ENCODE assay signal across 31 cellular contexts in the genomic region with DNA sequence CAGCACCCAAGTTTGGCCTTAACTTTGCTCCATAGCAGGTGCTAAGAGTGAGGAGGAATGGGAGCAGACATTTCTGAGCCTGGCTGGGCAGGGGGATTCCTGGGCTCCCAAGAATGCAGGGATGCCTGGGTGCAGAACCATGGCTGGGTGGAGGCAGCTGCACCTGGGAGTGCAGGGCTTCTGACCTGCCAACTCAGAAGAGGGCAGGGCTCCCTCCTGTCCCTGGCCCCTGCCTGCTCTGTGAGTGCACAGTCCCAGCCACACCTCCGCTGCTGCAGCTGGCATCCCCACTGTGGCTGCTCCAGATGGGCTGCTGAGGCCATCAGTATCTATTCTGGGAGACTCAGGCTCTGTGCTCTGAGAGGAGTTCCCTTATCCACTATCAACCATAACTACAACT.
"Had no signal": no experiment of that assay in that cellular context is flagged by ENCODE, and none has a peak within 500 bp of the region (broad histone marks: within the 10 kb centered on the region; RNA-seq: fewer than 3 reads in every experiment).

No MANE protein-coding gene starts in this region.

- H3K27ac ChIP-seq: body of pancreas, esophagus muscularis mucosa, foreskin keratinocyte, gastrocnemius medialis, WERI-Rb-1 had no signal

- H3K27ac Mint-ChIP-seq: activated B cell treated with CpG ODN at 0.5 μM for 24 hours; activated CD8-positive, alpha-beta T cell treated with anti-CD3 and anti-CD28 coated beads for 36 hours; activated naive CD8-positive, alpha-beta T cell; activated T-helper 17 cell treated with anti-CD3 and anti-CD28 coated beads, Interleukin-2, amount 50 U/mL, for 72 hours; effector memory CD8-positive, alpha-beta T cell; T-helper 17 cell; T-helper 2 cell treated with Interferon-gamma antibody and Interleukin-4, amounts not matched to agents 5 μg/mL and 100 μg/mL, for 36 hours had no signal

- DNase-seq: activated B cell treated with CpG ODN at 0.5 μM for 24 hours; activated CD4-positive, alpha-beta T cell treated with anti-CD3 and anti-CD28 coated beads for 48 hours; activated CD4-positive, alpha-beta T cell treated with anti-CD3 and anti-CD28 coated beads, Interleukin-2, amount 50 U/mL, for 1 hour; activated CD4-positive, alpha-beta T cell treated with anti-CD3 and anti-CD28 coated beads, Interleukin-2, amount 50 U/mL, for 48 hours; activated CD8-positive, alpha-beta memory T cell treated with anti-CD3 and anti-CD28 coated beads for 24 hours; activated CD8-positive, alpha-beta T cell treated with anti-CD3 and anti-CD28 coated beads for 36 hours; activated effector memory CD4-positive, alpha-beta T cell treated with Interleukin-2 at 50 U/mL for 16 hours; activated gamma-delta T cell treated with Interleukin-2 at 50 U/mL for 16 hours; activated naive CD4-positive, alpha-beta T cell treated with anti-CD3 and anti-CD28 coated beads, Interleukin-2, amount 50 U/mL, for 16 hours; activated naive CD4-positive, alpha-beta T cell treated with Interleukin-2 at 50 U/mL for 16 hours; activated T-cell treated with anti-CD3 and anti-CD28 coated beads, Interleukin-2, amount 50 U/mL, for 4 hours; amniotic stem cell; body of pancreas; caudate nucleus; cortex of kidney; dermis blood vessel endothelial cell; effector CD4-positive, alpha-beta T cell; effector memory CD8-positive, alpha-beta T cell; erythroblast; foreskin keratinocyte; gastrocnemius medialis; T-helper 1 cell; T-helper 17 cell; T1000; WERI-Rb-1 had no signal

- FAIRE-seq: colon had no signal

- ATAC-seq: activated CD4-positive, CD25-positive, alpha-beta regulatory T cell treated with anti-CD3 and anti-CD28 coated beads, Interleukin-2, amount 50 U/mL, for 24 hours; activated CD8-positive, alpha-beta T cell treated with anti-CD3 and anti-CD28 coated beads for 36 hours; activated T-cell treated with anti-CD3 and anti-CD28 coated beads, Interleukin-2, amount 50 U/mL, for 4 hours; activated T-helper 17 cell treated with anti-CD3 and anti-CD28 coated beads, Interleukin-2, amount 50 U/mL, for 72 hours; body of pancreas; effector memory CD8-positive, alpha-beta T cell; foreskin keratinocyte; gastrocnemius medialis; T-helper 17 cell had no signal

- H3K4me1 Mint-ChIP-seq: activated B cell treated with CpG ODN at 0.5 μM for 24 hours; activated T-helper 17 cell treated with anti-CD3 and anti-CD28 coated beads, Interleukin-2, amount 50 U/mL, for 72 hours; T-helper 17 cell had no signal

- H3K27me3 ChIP-seq: body of pancreas, esophagus muscularis mucosa, foreskin keratinocyte, gastrocnemius medialis had no signal

- H3K4me3 Mint-ChIP-seq: activated B cell treated with CpG ODN at 0.5 μM for 24 hours; activated CD8-positive, alpha-beta T cell treated with anti-CD3 and anti-CD28 coated beads for 36 hours; activated naive CD8-positive, alpha-beta T cell; activated T-cell treated with anti-CD3 and anti-CD28 coated beads, Interleukin-2, amount 50 U/mL, for 4 hours; activated T-helper 17 cell treated with anti-CD3 and anti-CD28 coated beads, Interleukin-2, amount 50 U/mL, for 72 hours; effector memory CD8-positive, alpha-beta T cell; T-helper 17 cell; T-helper 2 cell treated with Interferon-gamma antibody and Interleukin-4, amounts not matched to agents 5 μg/mL and 100 μg/mL, for 36 hours had no signal

- H3K9me3 ChIP-seq: body of pancreas, esophagus muscularis mucosa, gastrocnemius medialis had no signal

- H3K4me3 ChIP-seq: body of pancreas, esophagus muscularis mucosa, gastrocnemius medialis had no signal

- H3K36me3 ChIP-seq: esophagus muscularis mucosa, gastrocnemius medialis, WERI-Rb-1 had no signal

- H3K4me1 ChIP-seq: body of pancreas, esophagus muscularis mucosa, foreskin keratinocyte, gastrocnemius medialis had no signal

- H3K27me3 Mint-ChIP-seq: activated B cell treated with CpG ODN at 0.5 μM for 24 hours; activated CD8-positive, alpha-beta T cell treated with anti-CD3 and anti-CD28 coated beads for 36 hours; activated naive CD8-positive, alpha-beta T cell; activated T-helper 17 cell treated with anti-CD3 and anti-CD28 coated beads, Interleukin-2, amount 50 U/mL, for 72 hours; effector memory CD8-positive, alpha-beta T cell; T-helper 17 cell had no signal
